14 cellular contexts compared by ENCODE assay signal in the genomic region with DNA sequence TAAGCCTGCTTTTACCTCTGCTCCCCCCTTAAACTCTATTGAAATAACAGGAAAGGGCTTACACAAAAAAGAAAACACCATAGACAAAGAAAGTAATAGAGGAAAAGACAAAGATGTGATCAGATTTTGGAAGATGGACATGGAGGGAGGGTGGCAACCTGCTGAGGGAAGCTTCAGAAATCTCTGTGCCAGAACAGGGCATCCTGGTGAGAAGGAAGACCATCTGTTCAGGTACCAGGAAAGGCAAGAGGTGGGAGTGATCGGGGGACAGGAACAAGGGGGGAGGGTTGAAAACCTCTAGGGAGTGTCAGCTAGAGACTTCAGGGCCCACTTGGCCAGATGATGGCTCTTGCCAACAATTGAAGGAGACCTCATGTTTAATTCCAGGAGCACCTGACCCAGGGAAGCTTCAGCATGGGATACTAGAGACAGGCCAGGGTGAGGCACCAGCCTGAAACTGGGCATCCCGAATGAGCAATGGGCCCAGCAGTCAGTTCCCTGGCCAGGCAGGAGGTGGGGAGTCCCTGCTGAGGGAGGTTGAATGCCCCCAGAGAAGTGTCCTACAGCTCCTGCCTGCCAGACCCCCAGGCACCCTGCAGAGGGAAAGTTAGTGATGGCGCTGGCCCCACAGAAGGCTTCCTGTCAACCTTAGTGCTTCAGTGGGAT. TPM values are rescaled to one million over a fixed set of nuclear protein-coding genes. Genes with fewer than 3 reads are reported as not detected.
DNase-seq lines count a peak whose midpoint lies in the region; ATAC-seq, FAIRE-seq and TF ChIP-seq lines count a peak whose summit lies in the region.
"Had no signal": no experiment of that assay in that cellular context is flagged by ENCODE, and none has a peak within 500 bp of the region (broad histone marks: within the 10 kb centered on the region; RNA-seq: fewer than 3 reads in every experiment).

No MANE protein-coding gene starts in this region.

- H3K4me3 ChIP-seq in GM23338 (no peak overlapping the region), adrenal gland (no peak overlapping the region), pancreas (no peak overlapping the region), colonic mucosa (no peak overlapping the region)
- H3K4me3 ChIP-seq in naive thymus-derived CD4-positive, alpha-beta T cell (ENCODE audit: low read length), result no peak overlapping the region
- H3K4me3 ChIP-seq: testis had no signal

- no peak for FAIRE-seq in pancreas (lab: Jason Lieb, UNC)
- FAIRE-seq: HTR-8/SVneo, TTC549 had no signal

- POLR2A ChIA-PET in naive thymus-derived CD4-positive, alpha-beta T cell (lab: Charles Lee), result interaction anchor here (0.9 to 3.8 kb wide), 3 partner anchors 8 to 34 kb away, joined by 3 to 17 read pairs (median 6); partner anchors contain the start of gene SQSTM1

- peaks cover 26% of the 10 kb centered on the region for H3F3A ChIP-seq in GM23338 (replicated peaks; ENCODE audit: low read depth)

- H3K36me3 Mint-ChIP-seq in CD14-positive monocyte (peaks cover 95 to 99% of the 10 kb centered on the region in 2 donors), GM23338 (ENCODE audit: low read depth) (peaks cover 100% of the 10 kb centered on the region)
- H3K36me3 Mint-ChIP-seq in naive thymus-derived CD4-positive, alpha-beta T cell, result peaks cover 15 to 62% (median 33%) of the 10 kb centered on the region in 5 donors

- H3K4me1 Mint-ChIP-seq in CD14-positive monocyte (peaks cover 33% of the 10 kb centered on the region), GM23338 (peaks cover 24% of the 10 kb centered on the region)
- H3K4me1 Mint-ChIP-seq in naive thymus-derived CD4-positive, alpha-beta T cell, result peaks cover 13 to 32% (median 21%) of the 10 kb centered on the region in 7 donors

- H3K9me2 ChIP-seq in GM23338 (ENCODE audit: insufficient read depth), result no peaks in the 10 kb centered on the region

- H3K27ac ChIP-seq in GM23338 (ENCODE audit: low read depth) (peak overlapping the region; percentile 57), adrenal gland (peak overlapping the region in 3 of 5 donors; percentile 40 to 53 (median 43)), pancreas (no peak overlapping the region), colonic mucosa (no peak overlapping the region)
- H3K27ac ChIP-seq in naive thymus-derived CD4-positive, alpha-beta T cell (ENCODE audit: low read depth, low read length), result peak overlapping the region; percentile 37
- H3K27ac ChIP-seq: testis had no signal

- intact Hi-C loops in CD14-positive monocyte (cut with micrococcal nuclease), result loop anchor here in 1 of 2 donors (10.0 kb wide), 2 partner anchors 146 to 204 kb away; partner anchors contain the start of gene HNRNPH1
- intact Hi-C loops in adrenal gland (cut with DNase I), result loop anchor here in 1 of 2 donors (10.0 kb wide), 1 partner anchor 76 kb away; the partner anchor contains the start of gene TBC1D9B
- intact Hi-C loops in naive thymus-derived CD4-positive, alpha-beta T cell (cut with micrococcal nuclease), result loop anchor here in 1 of 2 donors (10.0 kb wide), 1 partner anchor 274 kb away; the partner anchor contains the start of gene RUFY1
- intact Hi-C loops in pancreas (cut with DNase I), result no loop called here
- intact Hi-C loops in colonic mucosa (cut with DNase I), result no loop called here

- H3K79me2 ChIP-seq in GM23338 (replicated peaks; ENCODE audit: insufficient read depth), result no peaks in the 10 kb centered on the region

- peak; percentile 39 for ATAC-seq in GM23338
- ATAC-seq in naive thymus-derived CD4-positive, alpha-beta T cell, result no peak
- no peak for ATAC-seq in pancreas

- CTCF ChIA-PET in naive thymus-derived CD4-positive, alpha-beta T cell (lab: Charles Lee), result no interaction called here

- peak overlapping the region in 6 of 7 donors; percentile 26 to 86 (median 44) for H3K27ac Mint-ChIP-seq in CD14-positive monocyte
- H3K27ac Mint-ChIP-seq in GM23338, result peak overlapping the region; percentile 78
- peak overlapping the region in 8 of 9 donors; percentile 20 to 83 (median 71) for H3K27ac Mint-ChIP-seq in naive thymus-derived CD4-positive, alpha-beta T cell

- DNase-seq in CD14-positive monocyte (ENCODE audit: low spot score) (no peak), GM23338 (ENCODE audit: low spot score) (no peak), adrenal gland (peak in 2 of 7 donors; percentile 22 to 28), cerebellum (ENCODE audit: low spot score) (no peak), AG20443 (ENCODE audit: low spot score) (no peak), pancreas (no peak), colonic mucosa (no peak)
- no peak for DNase-seq in naive thymus-derived CD4-positive, alpha-beta T cell
- DNase-seq: NCI-H1417 treated with DMSO at 0.1 percent for 48 hours, NCI-H526, retina, testis had no signal

- H3K27me3 ChIP-seq in GM23338 (ENCODE audit: insufficient read depth) (no peaks in the 10 kb centered on the region), adrenal gland (no peaks in the 10 kb centered on the region), pancreas (no peaks in the 10 kb centered on the region), colonic mucosa (no peaks in the 10 kb centered on the region)
- no peaks in the 10 kb centered on the region for H3K27me3 ChIP-seq in naive thymus-derived CD4-positive, alpha-beta T cell (ENCODE audit: control insufficient read depth in 2 of 2, insufficient read depth in 2 of 2, low read length in 2 of 2)
- H3K27me3 ChIP-seq: testis had no signal

- TF ChIP-seq POLR2A in adrenal gland (IDR thresholded peaks at IDR 0.05), result no peak

- peaks cover 0 to 2% (median 0%) of the 10 kb centered on the region in 7 donors for H3K9me3 Mint-ChIP-seq in CD14-positive monocyte
- peaks cover 4% of the 10 kb centered on the region; the same call in 2 of the 3 replicates for H3K9me3 Mint-ChIP-seq in GM23338
- peaks cover 0 to 2% (median 0%) of the 10 kb centered on the region in 11 donors for H3K9me3 Mint-ChIP-seq in naive thymus-derived CD4-positive, alpha-beta T cell

- no peak overlapping the region for H3K9ac ChIP-seq in colonic mucosa (ENCODE audit: low read depth in 2 of 2, low read length in 2 of 2)

- no peak overlapping the region for H2AFZ ChIP-seq in GM23338

- peaks cover 24% of the 10 kb centered on the region for H4K20me1 ChIP-seq in GM23338 (replicated peaks; ENCODE audit: insufficient read depth)

- peak overlapping the region; percentile 54; the same call in 1 of the 2 replicates for H3K4me2 ChIP-seq in GM23338

- H3K27me3 Mint-ChIP-seq in CD14-positive monocyte (ENCODE audit: low read depth in 3 of 3) (no peaks in the 10 kb centered on the region), GM23338 (ENCODE audit: insufficient read depth, low read depth, poor library complexity) (peaks cover 20% of the 10 kb centered on the region)
- H3K27me3 Mint-ChIP-seq in naive thymus-derived CD4-positive, alpha-beta T cell, result no peaks in the 10 kb centered on the region

- H3K36me3 ChIP-seq in GM23338 (ENCODE audit: insufficient read depth), result peaks cover 41% of the 10 kb centered on the region
- peaks cover 0 to 100% of the 10 kb centered on the region in 2 donors for H3K36me3 ChIP-seq in adrenal gland (replicated peaks in 1 of 2)
- peaks cover 30 to 93% (median 32%) of the 10 kb centered on the region in 3 experiments for H3K36me3 ChIP-seq in naive thymus-derived CD4-positive, alpha-beta T cell (ENCODE audit: control insufficient read depth in 2 of 3, insufficient read depth in 3 of 3, low read length in 3 of 3)
- H3K36me3 ChIP-seq in pancreas, result peaks cover 14 to 100% (median 61%) of the 10 kb centered on the region in 3 donors
- H3K36me3 ChIP-seq in colonic mucosa, result peaks cover 34% of the 10 kb centered on the region

- H3K4me3 Mint-ChIP-seq in CD14-positive monocyte (no peak overlapping the region), GM23338 (peak overlapping the region; percentile 35; the same call in 1 of the 3 replicates)
- no peak overlapping the region for H3K4me3 Mint-ChIP-seq in naive thymus-derived CD4-positive, alpha-beta T cell

- peaks cover 23% of the 10 kb centered on the region for H3K4me1 ChIP-seq in GM23338 (ENCODE audit: insufficient read depth)
- peaks cover 20 to 54% of the 10 kb centered on the region in 2 donors for H3K4me1 ChIP-seq in adrenal gland (replicated peaks in 1 of 2)
- no peaks in the 10 kb centered on the region for H3K4me1 ChIP-seq in naive thymus-derived CD4-positive, alpha-beta T cell (ENCODE audit: control insufficient read depth in 2 of 2, insufficient read depth in 2 of 2, low read length in 2 of 2)
- peaks cover 6 to 15% (median 12%) of the 10 kb centered on the region in 3 donors for H3K4me1 ChIP-seq in pancreas
- peaks cover 30% of the 10 kb centered on the region for H3K4me1 ChIP-seq in colonic mucosa

- H3K9me3 ChIP-seq in adrenal gland (replicated peaks in 1 of 3), result no peaks in the 10 kb centered on the region
- H3K9me3 ChIP-seq in naive thymus-derived CD4-positive, alpha-beta T cell (ENCODE audit: control insufficient read depth in 2 of 3, low read length in 3 of 3), result no peaks in the 10 kb centered on the region
- H3K9me3 ChIP-seq in pancreas, result no peaks in the 10 kb centered on the region
- H3K9me3 ChIP-seq in colonic mucosa, result no peaks in the 10 kb centered on the region
- H3K9me3 ChIP-seq: testis had no signal

- WGBS in adrenal gland, 4 donors, result 93 to 95% (median 93%) methylated on average over 3 of the region's 3 CpGs
- 95 to 99% methylated on average over 3 of the region's 3 CpGs for WGBS in pancreas, 2 donors

- TF ChIP-seq CTCF in CD14-positive monocyte (IDR thresholded peaks at IDR 0.05) (no peak), GM23338 (conservative IDR thresholded peaks at IDR 0.05; ENCODE audit: low read depth in 2 of 2) (no peak), adrenal gland (IDR thresholded peaks at IDR 0.05) (no peak), pancreas (IDR thresholded peaks at IDR 0.05) (no peak), colonic mucosa (IDR thresholded peaks at IDR 0.05) (no peak)

RNA-seq across cellular contexts. Expression of gene SQSTM1, which starts 8.2 kb away (rescaled TPM):
- polyA plus RNA-seq in CD14-positive monocyte (100 to 1,000 TPM; 275 to 312 TPM), GM23338 (2016; fragmentation: Nextera tagmentation; extraction: Ambion mirVana) (52.5 and 58.0 TPM in 2 replicates), adrenal gland (100 to 1,000 TPM; 258 to 312 (median 292) TPM), pancreas (100 to 1,000 TPM; 125 to 166 TPM)
- 83.6 and 92.6 TPM in 2 replicates for total RNA-seq in GM23338 (2014; rRNA removed; shearing (Covaris generic))
- total RNA-seq in adrenal gland (1,000 to 10,000 TPM in 3 of 8 donors, 100 to 1,000 TPM in 5; 521 to 2,312 (median 919) TPM), cerebellum (53.8 TPM), pancreas (100 to 1,000 TPM; 159 to 261 (median 228) TPM), colonic mucosa (100 to 1,000 TPM; 262 to 388 TPM)
- total RNA-seq in naive thymus-derived CD4-positive, alpha-beta T cell, result 100 to 1,000 TPM; 173 to 309 (median 233) TPM
- polyA plus RNA-seq in naive thymus-derived CD4-positive, alpha-beta T cell, result 100 to 1,000 TPM; 129 to 178 TPM

RNA-seq across cellular contexts. Expression of gene MGAT4B, which starts 22.2 kb away (rescaled TPM):
- 10 to 100 TPM; 12.4 to 14.3 TPM for polyA plus RNA-seq in CD14-positive monocyte
- 101 and 102 TPM in 2 replicates for total RNA-seq in GM23338 (2014; rRNA removed; shearing (Covaris generic))
- polyA plus RNA-seq in GM23338 (2016; fragmentation: Nextera tagmentation; extraction: Ambion mirVana), result 32.3 and 37.7 TPM in 2 replicates
- 100 to 1,000 TPM in 7 of 8 donors, 10 to 100 TPM in 1; 93.3 to 242 (median 223) TPM for total RNA-seq in adrenal gland
- 100 to 1,000 TPM in 2 of 3 donors, 10 to 100 TPM in 1; 80.5 to 192 (median 122) TPM for polyA plus RNA-seq in adrenal gland
- total RNA-seq in naive thymus-derived CD4-positive, alpha-beta T cell, result 100 to 1,000 TPM in 4 of 5 experiments, 10 to 100 TPM in 1; 98.3 to 143 (median 118) TPM
- polyA plus RNA-seq in naive thymus-derived CD4-positive, alpha-beta T cell, result 10 to 100 TPM; 12.3 to 19.0 TPM
- 56.1 TPM for total RNA-seq in cerebellum
- 10 to 100 TPM; 33.7 to 97.5 (median 45.9) TPM for total RNA-seq in pancreas
- polyA plus RNA-seq in pancreas, result 10 to 100 TPM; 58.7 to 65.4 TPM
- total RNA-seq in colonic mucosa, result 100 to 1,000 TPM; 332 to 540 TPM

RNA-seq across cellular contexts. Expression of gene MRNIP, which starts 29.7 kb away (rescaled TPM):
- polyA plus RNA-seq in CD14-positive monocyte (1 to 10 TPM; 1.2 to 1.4 TPM), GM23338 (2016; fragmentation: Nextera tagmentation; extraction: Ambion mirVana) (18.0 and 18.2 TPM in 2 replicates), adrenal gland (100 to 1,000 TPM in 2 of 3 donors, 10 to 100 TPM in 1; 12.3 to 129 (median 104) TPM), pancreas (10 to 100 TPM; 49.2 to 53.1 TPM)
- 29.4 and 34.4 TPM in 2 replicates for total RNA-seq in GM23338 (2014; rRNA removed; shearing (Covaris generic))
- total RNA-seq in adrenal gland (10 to 100 TPM; 14.7 to 46.5 (median 32.2) TPM), cerebellum (33.9 TPM), pancreas (10 to 100 TPM in 5 of 6 donors, 1 to 10 TPM in 1; 8.6 to 19.1 (median 13.6) TPM), colonic mucosa (10 to 100 TPM in 1 of 2 donors, 1 to 10 TPM in 1; 8.6 to 17.5 TPM)
- total RNA-seq in naive thymus-derived CD4-positive, alpha-beta T cell, result 100 to 1,000 TPM in 2 of 5 experiments, 10 to 100 TPM in 3; 27.9 to 133 (median 43.3) TPM
- polyA plus RNA-seq in naive thymus-derived CD4-positive, alpha-beta T cell, result 10 to 100 TPM; 19.4 to 23.8 TPM

RNA-seq across cellular contexts. Expression of gene LTC4S, which starts 35.1 kb away (rescaled TPM):
- polyA plus RNA-seq in CD14-positive monocyte (under 1 TPM; 0.65 to 0.69 TPM), GM23338 (2016; fragmentation: Nextera tagmentation; extraction: Ambion mirVana) (4.0 and 5.8 TPM in 2 replicates), adrenal gland (10 to 100 TPM in 2 of 3 donors, not detected in 1; 24.1 to 44.4 TPM), pancreas (10 to 100 TPM in 1 of 2 donors, 1 to 10 TPM in 1; 4.2 to 10.9 TPM)
- total RNA-seq in GM23338 (2014; rRNA removed; shearing (Covaris generic)), result 1.2 and 10.1 TPM in 2 replicates
- total RNA-seq in adrenal gland (100 to 1,000 TPM in 1 of 8 donors, 10 to 100 TPM in 7; 10.2 to 205 (median 27.0) TPM), cerebellum (2.7 TPM), pancreas (1 to 10 TPM; 1.1 to 8.7 (median 4.5) TPM), colonic mucosa (1 to 10 TPM; 5.3 to 5.4 TPM)
- 1 to 10 TPM; 2.0 to 8.1 (median 6.0) TPM for total RNA-seq in naive thymus-derived CD4-positive, alpha-beta T cell
- 1 to 10 TPM in 1 of 2 donors, under 1 TPM in 1; 0.97 to 1.2 TPM for polyA plus RNA-seq in naive thymus-derived CD4-positive, alpha-beta T cell

Comparison
In these comparisons a context has a peak if more than half of its experiments do, and no peak if none do; other contexts are left out.
1. H3K27ac ChIP-seq: peak in GM23338 (single experiment), adrenal gland (3 of 5) and naive thymus-derived CD4-positive, alpha-beta T cell (single experiment); none in pancreas (0 of 4) and colonic mucosa (single experiment).
2. Peak in every context shown above with its lines, with median percentiles within 50 percentile points of each other: H3K27ac Mint-ChIP-seq.